ENCODE assay signal across 9 cellular contexts in the genomic region with DNA sequence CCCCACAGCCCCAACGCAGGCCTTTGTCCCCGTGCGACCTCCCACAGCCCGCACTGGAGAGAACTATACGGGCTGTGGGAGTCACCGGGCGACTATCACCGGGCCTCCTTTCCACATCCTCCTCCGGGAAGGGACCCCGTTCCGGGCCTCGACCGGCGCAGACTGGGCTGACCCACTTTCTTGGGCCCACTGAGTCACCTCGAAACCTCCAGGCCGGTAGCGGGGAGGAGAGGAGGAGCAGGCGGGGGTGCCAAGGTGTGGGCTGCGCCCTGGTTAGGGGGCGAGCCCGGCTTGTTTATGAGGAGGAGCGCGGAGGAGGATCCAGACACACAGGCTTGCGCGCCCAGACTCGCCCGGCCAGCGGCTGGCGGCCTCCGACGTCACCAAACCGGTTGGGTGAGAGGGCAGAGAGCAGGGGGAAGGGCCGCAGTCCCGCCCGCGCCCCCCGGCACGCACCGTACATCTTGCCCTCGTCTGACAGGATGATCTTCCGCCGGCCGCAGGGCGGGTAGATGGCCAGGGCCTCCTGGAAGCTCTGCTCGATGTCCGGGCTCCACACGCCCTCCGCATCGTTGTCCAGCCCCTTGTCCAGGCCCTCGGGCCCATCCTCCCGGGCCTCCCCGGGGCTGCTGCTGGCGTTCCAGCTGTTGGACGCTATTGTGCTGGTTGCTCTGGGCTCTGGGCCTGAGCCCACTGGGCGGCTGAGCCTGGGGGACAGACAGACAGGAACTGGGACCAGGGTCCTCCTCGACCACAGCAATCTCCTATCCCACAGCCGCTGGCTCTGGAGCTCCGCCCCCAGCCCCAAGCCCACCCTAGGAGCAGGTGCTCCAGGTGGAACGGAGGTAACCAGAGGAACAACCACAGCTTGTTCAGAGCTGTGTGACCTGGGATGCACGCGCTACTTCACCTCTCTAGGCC. TPM values are rescaled to one million over a fixed set of nuclear protein-coding genes. Genes with fewer than 3 reads are reported as not detected.
A peak's percentile ranks its signal among the peaks of the same experiment; 100 is the strongest.
DNase-seq lines count a peak whose midpoint lies in the region; ATAC-seq and TF ChIP-seq lines count a peak whose summit lies in the region.
"Had no signal": no experiment of that assay in that cellular context is flagged by ENCODE, and none has a peak within 500 bp of the region (broad histone marks: within the 10 kb centered on the region; RNA-seq: fewer than 3 reads in every experiment).

No MANE protein-coding gene starts in this region.

- peaks cover 9% of the 10 kb centered on the region for H3K36me3 Mint-ChIP-seq in mesothelial cell of epicardium
- no peaks in the 10 kb centered on the region for H3K36me3 Mint-ChIP-seq in natural killer cell treated with Interleukin-12 subunit alpha and Interleukin-12 subunit beta and Interleukin-15 and Interleukin-18, amount 100 ng/mL, for 72 hours

- no peaks in the 10 kb centered on the region for H3K9me3 Mint-ChIP-seq in mesothelial cell of epicardium
- H3K9me3 Mint-ChIP-seq in natural killer cell treated with Interleukin-12 subunit alpha and Interleukin-12 subunit beta and Interleukin-15 and Interleukin-18, amount 100 ng/mL, for 72 hours = no peaks in the 10 kb centered on the region

- peak overlapping the region; percentile 90 to 93 for H3K27ac ChIP-seq in esophagus (ENCODE audit: low read depth in 2 of 2, low read length in 1 of 2)
- peak overlapping the region; percentile 82 to 87 (median 85) for H3K27ac ChIP-seq in upper lobe of left lung

- in situ Hi-C loops in ACHN (cut with HindIII; ENCODE audit: low pct_ligation_motif_present, low pct_unique_long_range_greater_than_20kb, low sequenced_read_pairs) = no loop called here

- ATAC-seq in upper lobe of left lung (ENCODE audit: low FRiP score in 2 of 2) = peak; percentile 75 to 76
- no peak for ATAC-seq in natural killer cell treated with Interleukin-12 subunit alpha and Interleukin-12 subunit beta and Interleukin-15 and Interleukin-18, amount 100 ng/mL, for 72 hours

- H3K9me3 ChIP-seq in esophagus (ENCODE audit: control insufficient read depth in 2 of 2, insufficient read depth in 1 of 2, low read depth in 1 of 2, low read length in 1 of 2) (no peaks in the 10 kb centered on the region), upper lobe of left lung (no peaks in the 10 kb centered on the region)

- H3K27me3 ChIP-seq in esophagus (ENCODE audit: control insufficient read depth in 1 of 2, insufficient read depth in 2 of 2, low read length in 2 of 2) (no peaks in the 10 kb centered on the region), upper lobe of left lung (no peaks in the 10 kb centered on the region)

- TF ChIP-seq POLR2A in upper lobe of left lung (IDR thresholded peaks at IDR 0.05) = peak in 2 of 4 donors; percentile 8 to 60

- peaks cover 56% of the 10 kb centered on the region for H3K4me1 Mint-ChIP-seq in mesothelial cell of epicardium
- H3K4me1 Mint-ChIP-seq in natural killer cell treated with Interleukin-12 subunit alpha and Interleukin-12 subunit beta and Interleukin-15 and Interleukin-18, amount 100 ng/mL, for 72 hours (ENCODE audit: low read depth in 2 of 2) = peaks cover 8 to 14% of the 10 kb centered on the region in 2 donors

- H3K27ac Mint-ChIP-seq in mesothelial cell of epicardium = peak overlapping the region; percentile 99
- no peak overlapping the region for H3K27ac Mint-ChIP-seq in natural killer cell treated with Interleukin-12 subunit alpha and Interleukin-12 subunit beta and Interleukin-15 and Interleukin-18, amount 100 ng/mL, for 72 hours

- 36 to 37% methylated on average over 52 to 61 of the region's 61 CpGs for WGBS in esophagus, 2 donors
- 62 to 74% methylated on average over 57 to 60 of the region's 61 CpGs for WGBS in upper lobe of left lung, 2 donors

- H3K4me1 ChIP-seq in esophagus (ENCODE audit: control insufficient read depth in 2 of 2, insufficient read depth in 2 of 2, low read length in 1 of 2) = peaks cover 6 to 43% of the 10 kb centered on the region in 2 donors
- peaks cover 38 to 54% (median 49%) of the 10 kb centered on the region in 4 donors for H3K4me1 ChIP-seq in upper lobe of left lung

- DNase-seq in NCI-H526 (lab: John Stamatoyannopoulos, UW) = peak; percentile 75 to 96
- DNase-seq in mesothelial cell of epicardium (ENCODE audit: low spot score in 2 of 2, unreplicated experiment in 2 of 2) = peak; percentile 76 to 89
- peak; percentile 70 to 92 for DNase-seq in upper lobe of left lung
- DNase-seq in natural killer cell treated with Interleukin-12 subunit alpha and Interleukin-12 subunit beta and Interleukin-15 and Interleukin-18, amount 100 ng/mL, for 72 hours (ENCODE audit: low spot score) = no peak
- DNase-seq in NCI-H1048 (lab: John Stamatoyannopoulos, UW) = no peak
- DNase-seq in ACHN = no peak
- no peak for DNase-seq in T-helper 2 cell
- DNase-seq: head of caudate nucleus had no signal

- H3K36me3 ChIP-seq in esophagus (ENCODE audit: control insufficient read depth in 2 of 2, insufficient read depth in 2 of 2, low read length in 1 of 2) (peaks cover 3 to 16% of the 10 kb centered on the region in 2 donors), upper lobe of left lung (peaks cover 0 to 13% (median 0%) of the 10 kb centered on the region in 4 donors)

- TF ChIP-seq EP300 in upper lobe of left lung (IDR thresholded peaks at IDR 0.05) = no peak

- H3K4me3 ChIP-seq in esophagus (ENCODE audit: low read depth in 1 of 2, low read length in 2 of 2) = peak overlapping the region; percentile 17 to 23
- H3K4me3 ChIP-seq in upper lobe of left lung = peak overlapping the region in 3 of 4 donors; percentile 7 to 33 (median 26)

- H3K27me3 Mint-ChIP-seq in mesothelial cell of epicardium (ENCODE audit: low read depth) = no peaks in the 10 kb centered on the region
- H3K27me3 Mint-ChIP-seq in natural killer cell treated with Interleukin-12 subunit alpha and Interleukin-12 subunit beta and Interleukin-15 and Interleukin-18, amount 100 ng/mL, for 72 hours = peaks cover 4 to 5% of the 10 kb centered on the region in 2 donors

- H3K4me3 Mint-ChIP-seq in mesothelial cell of epicardium = peak overlapping the region; percentile 49
- no peak overlapping the region for H3K4me3 Mint-ChIP-seq in natural killer cell treated with Interleukin-12 subunit alpha and Interleukin-12 subunit beta and Interleukin-15 and Interleukin-18, amount 100 ng/mL, for 72 hours

- no peak for TF ChIP-seq CTCF in mesothelial cell of epicardium (IDR thresholded peaks at IDR 0.05; ENCODE audit: unreplicated experiment)
- TF ChIP-seq CTCF in upper lobe of left lung (IDR thresholded peaks at IDR 0.05) = no peak

RNA-seq across cellular contexts. Expression of a gene that starts 10.6 kb away (rescaled TPM):
- polyA plus RNA-seq in esophagus = 10 to 100 TPM; 28.6 to 29.1 TPM
- total RNA-seq in mesothelial cell of epicardium (88.2 to 91.8 TPM (median 91.4 TPM) in 3 replicates), upper lobe of left lung (10 to 100 TPM; 19.0 to 28.2 (median 21.2) TPM)
- total RNA-seq in natural killer cell treated with Interleukin-12 subunit alpha and Interleukin-12 subunit beta and Interleukin-15 and Interleukin-18, amount 100 ng/mL, for 72 hours = under 1 TPM; 0.24 to 0.25 TPM

RNA-seq across cellular contexts. Expression of a gene that starts 18.1 kb away (rescaled TPM):
- 1,000 to 10,000 TPM in 1 of 2 donors, 100 to 1,000 TPM in 1; 735 to 2,438 TPM for polyA plus RNA-seq in esophagus
- total RNA-seq in mesothelial cell of epicardium (1,840 to 1,922 TPM (median 1,906 TPM) in 3 replicates), upper lobe of left lung (1,000 to 10,000 TPM in 2 of 6 donors, 100 to 1,000 TPM in 4; 474 to 1,092 (median 918) TPM)
- 1,000 to 10,000 TPM in 1 of 2 donors, 100 to 1,000 TPM in 1; 874 to 1,110 TPM for total RNA-seq in natural killer cell treated with Interleukin-12 subunit alpha and Interleukin-12 subunit beta and Interleukin-15 and Interleukin-18, amount 100 ng/mL, for 72 hours

RNA-seq across cellular contexts. Expression of a gene that starts 26.4 kb away (rescaled TPM):
- under 1 TPM; 0.08 TPM for polyA plus RNA-seq in esophagus
- total RNA-seq in mesothelial cell of epicardium (17.5 to 17.7 TPM (median 17.6 TPM) in 3 replicates), upper lobe of left lung (not detected)
- not detected for total RNA-seq in natural killer cell treated with Interleukin-12 subunit alpha and Interleukin-12 subunit beta and Interleukin-15 and Interleukin-18, amount 100 ng/mL, for 72 hours

RNA-seq across cellular contexts. Expression of a gene that starts 34.1 kb away (rescaled TPM):
- polyA plus RNA-seq in esophagus = 1 to 10 TPM; 4.6 to 6.3 TPM
- 7.0 to 8.5 TPM (median 8.0 TPM) in 3 replicates for total RNA-seq in mesothelial cell of epicardium
- total RNA-seq in upper lobe of left lung = 10 to 100 TPM in 3 of 6 donors, 1 to 10 TPM in 3; 6.1 to 13.3 (median 9.3) TPM
- 10 to 100 TPM; 10.4 to 27.3 TPM for total RNA-seq in natural killer cell treated with Interleukin-12 subunit alpha and Interleukin-12 subunit beta and Interleukin-15 and Interleukin-18, amount 100 ng/mL, for 72 hours

Comparison
In these comparisons a context has a peak if more than half of its experiments do, and no peak if none do; other contexts are left out.
1. DNase-seq: peak in NCI-H526 (2 of 2), mesothelial cell of epicardium (2 of 2) and upper lobe of left lung (2 of 2); none in natural killer cell treated with Interleukin-12 subunit alpha and Interleukin-12 subunit beta and Interleukin-15 and Interleukin-18, amount 100 ng/mL, for 72 hours (single experiment), NCI-H1048 (single experiment), ACHN (single experiment) and T-helper 2 cell (0 of 5).
2. ATAC-seq: peak in upper lobe of left lung (2 of 2); none in natural killer cell treated with Interleukin-12 subunit alpha and Interleukin-12 subunit beta and Interleukin-15 and Interleukin-18, amount 100 ng/mL, for 72 hours (0 of 2).
3. RNA of a gene that starts 10.6 kb away (total RNA-seq): 88.2 to 91.8 TPM in mesothelial cell of epicardium and 19.0 to 28.2 TPM in upper lobe of left lung; 0.24 to 0.25 TPM in natural killer cell treated with Interleukin-12 subunit alpha and Interleukin-12 subunit beta and Interleukin-15 and Interleukin-18, amount 100 ng/mL, for 72 hours; every median in the first group is over 10 times any median in the second.
4. RNA of a gene that starts 26.4 kb away (total RNA-seq): 17.5 to 17.7 TPM in mesothelial cell of epicardium; not detected in natural killer cell treated with Interleukin-12 subunit alpha and Interleukin-12 subunit beta and Interleukin-15 and Interleukin-18, amount 100 ng/mL, for 72 hours and not detected in upper lobe of left lung; every median in the first group is over 10 times any median in the second.